In genomic region chr9:87479801-87480201, GRCh38 we compare ENCODE assay signal across 8 cellular contexts. TPM values are rescaled to one million over a fixed set of nuclear protein-coding genes. Genes with fewer than 3 reads are reported as not detected.
DNase-seq lines count a peak whose midpoint lies in the region; ATAC-seq, FAIRE-seq and TF ChIP-seq lines count a peak whose summit lies in the region.

No MANE protein-coding gene starts in this region.

- WGBS in heart right ventricle, 2 donors = 84 to 87% methylated on average over 4 of the region's 4 CpGs
- WGBS in testis, 2 donors = 88% methylated on average over 4 of the region's 4 CpGs

- peak overlapping the region; percentile 27 for H3K4me2 ChIP-seq in Loucy (ENCODE audit: low read depth, low read length, poor library complexity, severe bottlenecking)

- H3K9ac ChIP-seq in Loucy (ENCODE audit: low read depth, low read length, poor library complexity, severe bottlenecking) = no peak overlapping the region

- H3K4me1 ChIP-seq in Loucy (ENCODE audit: insufficient read depth, low read length, poor library complexity, severe bottlenecking) (no peaks in the 10 kb centered on the region), heart right ventricle (peaks cover 0 to 5% (median 0%) of the 10 kb centered on the region in 9 donors), HAP-1 (no peaks in the 10 kb centered on the region), testis (peaks cover 3% of the 10 kb centered on the region)

- CTCF ChIA-PET in HEK293T (lab: Yijun Ruan, JAX) = no interaction called here

- POLR2A ChIA-PET in HEK293T (lab: Yijun Ruan, JAX) = no interaction called here

- no peaks in the 10 kb centered on the region for H4K20me1 ChIP-seq in Loucy (ENCODE audit: insufficient read depth, low read length, poor library complexity, severe bottlenecking)

- H3K36me3 ChIP-seq in Loucy (ENCODE audit: insufficient read depth, low read length) (no peaks in the 10 kb centered on the region), heart right ventricle (no peaks in the 10 kb centered on the region), HAP-1 (replicated peaks) (no peaks in the 10 kb centered on the region), testis (ENCODE audit: low read depth, missing control alignments) (no peaks in the 10 kb centered on the region)

- DNase-seq in GM18507 (ENCODE audit: extremely low spot score, insufficient read length, low read depth) = peak; percentile 48
- peak in 1 of 2 donors; percentile 29 for DNase-seq in heart right ventricle
- no peak for DNase-seq in HAP-1 (ENCODE audit: low spot score in 2 of 2)
- no peak for DNase-seq in HEK293T (ENCODE audit: extremely low spot score)
- no peak for DNase-seq in NCI-H1930 (lab: John Stamatoyannopoulos, UW)
- no peak for DNase-seq in testis

- in situ Hi-C loops in HAP-1 (cut with MboI; ENCODE audit: low sequenced_read_pairs) = no loop called here

- no peak for TF ChIP-seq CTCF in Loucy (conservative IDR thresholded peaks at IDR 0.05; ENCODE audit: low read length)
- TF ChIP-seq CTCF in heart right ventricle (IDR thresholded peaks at IDR 0.05) = no peak
- TF ChIP-seq CTCF in testis (IDR thresholded peaks at IDR 0.05) = no peak

- H3K4me3 ChIP-seq in Loucy (ENCODE audit: low read length, poor library complexity, severe bottlenecking) = no peak overlapping the region
- no peak overlapping the region for H3K4me3 ChIP-seq in heart right ventricle
- no peak overlapping the region for H3K4me3 ChIP-seq in HAP-1
- H3K4me3 ChIP-seq in testis = no peak overlapping the region

- peak; percentile 94 for ATAC-seq in GM21786 (IDR thresholded peaks at IDR 0.05; ENCODE audit: unreplicated experiment)
- ATAC-seq in heart right ventricle = peak in 5 of 8 donors; percentile 39 to 71 (median 55)

- H3F3A ChIP-seq in Loucy (ENCODE audit: low read depth) = no peaks in the 10 kb centered on the region

- H3K27ac ChIP-seq in heart right ventricle (peak overlapping the region in 1 of 10 donors; percentile 53), testis (no peak overlapping the region)

- H3K9me3 ChIP-seq in Loucy (ENCODE audit: insufficient read depth, low read depth, low read length) (no peaks in the 10 kb centered on the region), heart right ventricle (no peaks in the 10 kb centered on the region), HAP-1 (no peaks in the 10 kb centered on the region), testis (no peaks in the 10 kb centered on the region)

- intact Hi-C loops in heart right ventricle (cut with DNase I) (no loop called here), testis (cut with DNase I; ENCODE audit: low total_unique reads) (no loop called here)

- no peaks in the 10 kb centered on the region for H3K27me3 ChIP-seq in Loucy (ENCODE audit: insufficient read depth, low read length, poor library complexity, severe bottlenecking)
- peaks cover 0 to 3% (median 0%) of the 10 kb centered on the region in 7 donors for H3K27me3 ChIP-seq in heart right ventricle
- no peaks in the 10 kb centered on the region for H3K27me3 ChIP-seq in HAP-1 (ENCODE audit: low read depth)
- H3K27me3 ChIP-seq in testis = no peaks in the 10 kb centered on the region

- TF ChIP-seq POLR2A in testis (IDR thresholded peaks at IDR 0.05) = no peak

- H3K79me2 ChIP-seq in Loucy (ENCODE audit: insufficient read depth, low read length) = no peaks in the 10 kb centered on the region

- FAIRE-seq in GM18507 (lab: Jason Lieb, UNC) = peak; percentile 98

- no peaks in the 10 kb centered on the region for H3K9me2 ChIP-seq in Loucy (replicated peaks; ENCODE audit: low read depth, low read length)

- H2AFZ ChIP-seq in Loucy (ENCODE audit: low read length) = peak overlapping the region; percentile 39; the same call in 1 of the 2 replicates

TF ChIP-seq in HEK293T, 16 proteins besides CTCF, POLR2A, EP300 and RAD21:
- TF ChIP-seq LEF1 (IDR thresholded peaks at IDR 0.05; ENCODE audit: borderline replicate concordance) = no peak
- no peak for TF ChIP-seq PKNOX1 (IDR thresholded peaks at IDR 0.05)
- no peak for TF ChIP-seq ZNF384 (IDR thresholded peaks at IDR 0.05)
- no peak for TF ChIP-seq L3MBTL2 (conservative IDR thresholded peaks at IDR 0.05)
- no peak for TF ChIP-seq SUZ12 (IDR thresholded peaks at IDR 0.05)
- no peak for TF ChIP-seq FOXK2 (IDR thresholded peaks at IDR 0.05)
- TF ChIP-seq ELF4 (IDR thresholded peaks at IDR 0.05) = no peak
- TF ChIP-seq FOXM1 (IDR thresholded peaks at IDR 0.05; ENCODE audit: borderline replicate concordance) = no peak
- no peak for TF ChIP-seq SP1 (IDR thresholded peaks at IDR 0.05)
- no peak for TF ChIP-seq TARDBP (IDR thresholded peaks at IDR 0.05)
- no peak for TF ChIP-seq BHLHE40 (IDR thresholded peaks at IDR 0.05; ENCODE audit: borderline replicate concordance)
- TF ChIP-seq CTBP1 (IDR thresholded peaks at IDR 0.05; ENCODE audit: borderline replicate concordance) = no peak
- TF ChIP-seq FOXA1 (IDR thresholded peaks at IDR 0.05) = no peak
- no peak for TF ChIP-seq HDGF (IDR thresholded peaks at IDR 0.05; ENCODE audit: borderline replicate concordance)
- TF ChIP-seq ARNT (IDR thresholded peaks at IDR 0.05) = no peak
- TF ChIP-seq NFRKB (IDR thresholded peaks at IDR 0.05) = no peak
TF ChIP-seq in HEK293T: peak in this region for 0.

RNA-seq across cellular contexts. Expression of gene DAPK1, which starts 17.9 kb away (rescaled TPM):
- 10 to 100 TPM in 1 of 10 donors, 1 to 10 TPM in 9; 2.3 to 15.5 (median 4.3) TPM for total RNA-seq in heart right ventricle
- polyA plus RNA-seq in heart right ventricle = 1 to 10 TPM; 1.1 to 2.2 TPM
- total RNA-seq in testis = 10 to 100 TPM; 71.0 to 74.6 TPM
- polyA plus RNA-seq in testis (ENCODE audit: insufficient read depth, low read depth, low replicate concordance) = 35.1 TPM

Comparison
In these comparisons a context has a peak if more than half of its experiments do, and no peak if none do; other contexts are left out.
1. RNA of gene DAPK1, which starts 17.9 kb away (total RNA-seq): 71.0 to 74.6 TPM in testis; 2.3 to 15.5 TPM in heart right ventricle; every median in the first group is over 4 times any median in the second.